Comparison of ENCODE assay signal across 22 cellular contexts in the genomic region with DNA sequence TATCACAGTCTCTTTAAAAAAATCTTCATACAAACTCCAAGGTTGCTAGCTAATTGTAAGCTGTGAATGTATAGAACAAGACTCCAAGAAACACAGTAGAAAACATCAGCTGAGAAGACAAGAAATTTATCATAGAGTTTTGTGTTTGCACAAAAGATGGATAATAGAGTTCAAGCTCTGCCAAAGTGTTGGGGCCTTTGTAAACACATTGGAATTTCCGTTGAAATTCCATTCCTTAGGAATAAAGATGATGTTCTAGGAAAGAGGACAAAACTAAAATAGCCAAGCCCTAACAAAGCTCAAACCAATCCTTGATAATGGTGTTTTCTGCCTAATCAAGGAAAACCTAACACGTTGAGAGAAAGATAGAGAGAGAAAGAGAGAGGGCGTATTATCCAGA. TPM values are rescaled to one million over a fixed set of nuclear protein-coding genes. Genes with fewer than 3 reads are reported as not detected.
"Had no signal": no experiment of that assay in that cellular context is flagged by ENCODE, and none has a peak within 500 bp of the region (broad histone marks: within the 10 kb centered on the region; RNA-seq: fewer than 3 reads in every experiment).

No MANE protein-coding gene starts in this region.

- H3K79me2 ChIP-seq: hepatocyte, parathyroid adenoma had no signal

- H3K27ac ChIP-seq: brain microvascular endothelial cell, epithelial cell of prostate, hepatocyte, neural progenitor cell, parathyroid adenoma had no signal

- H3K27me3 Mint-ChIP-seq: activated CD8-positive, alpha-beta T cell treated with anti-CD3 and anti-CD28 coated beads for 36 hours; activated naive CD4-positive, alpha-beta T cell treated with anti-CD3 and anti-CD28 coated beads, Interleukin-2, amount 50 U/mL, for 24 hours; effector memory CD8-positive, alpha-beta T cell had no signal

- H3K4me3 Mint-ChIP-seq: activated CD8-positive, alpha-beta T cell treated with anti-CD3 and anti-CD28 coated beads for 36 hours; activated naive CD4-positive, alpha-beta T cell treated with anti-CD3 and anti-CD28 coated beads, Interleukin-2, amount 50 U/mL, for 24 hours; effector memory CD8-positive, alpha-beta T cell; naive B cell; neural progenitor cell; stimulated activated memory B cell treated with anti-CD40 and anti-IgM and Interleukin-4, amounts not matched to agents 10 μg/mL and 1 μg/mL and 100 μg/mL, for 72 hours; WTC11 had no signal

- H2AFZ ChIP-seq: hepatocyte, neural progenitor cell, parathyroid adenoma had no signal

- ATAC-seq: activated CD8-positive, alpha-beta T cell treated with anti-CD3 and anti-CD28 coated beads for 36 hours; effector memory CD8-positive, alpha-beta T cell; left lobe of liver; stimulated activated memory B cell treated with anti-CD40 and anti-IgM and Interleukin-4, amounts not matched to agents 10 μg/mL and 1 μg/mL and 100 μg/mL, for 72 hours; WTC11 had no signal

- H3K36me3 Mint-ChIP-seq: neural progenitor cell had no signal

- H3K4me2 ChIP-seq: hepatocyte, neural progenitor cell had no signal

- FAIRE-seq: keratinocyte, urothelium cell line had no signal

- H3K27me3 ChIP-seq: brain microvascular endothelial cell, hepatocyte, neural progenitor cell had no signal

- H3K4me3 ChIP-seq: hepatocyte, neural progenitor cell had no signal

- H3K4me1 Mint-ChIP-seq: activated naive CD4-positive, alpha-beta T cell treated with anti-CD3 and anti-CD28 coated beads, Interleukin-2, amount 50 U/mL, for 24 hours; naive B cell; neural progenitor cell; stimulated activated memory B cell treated with anti-CD40 and anti-IgM and Interleukin-4, amounts not matched to agents 10 μg/mL and 1 μg/mL and 100 μg/mL, for 72 hours; WTC11 had no signal

- H3K9ac ChIP-seq: neural progenitor cell, parathyroid adenoma had no signal

- H3K36me3 ChIP-seq: brain microvascular endothelial cell, neural progenitor cell had no signal

- H3K4me1 ChIP-seq: neural progenitor cell, parathyroid adenoma had no signal

- DNase-seq: activated CD4-positive, alpha-beta T cell treated with anti-CD3 and anti-CD28 coated beads for 48 hours; activated CD8-positive, alpha-beta memory T cell treated with anti-CD3 and anti-CD28 coated beads, Interleukin-2, amount 50 U/mL, for 4 hours; activated CD8-positive, alpha-beta T cell treated with anti-CD3 and anti-CD28 coated beads for 36 hours; activated effector memory CD4-positive, alpha-beta T cell treated with anti-CD3 and anti-CD28 coated beads, Interleukin-2, amount 50 U/mL, for 16 hours; activated T-cell treated with anti-CD3 and anti-CD28 coated beads, Interleukin-2, amount 50 U/mL, for 48 hours; amniotic stem cell; brain microvascular endothelial cell; cerebellar nuclear complex; effector memory CD8-positive, alpha-beta T cell; naive B cell; T-helper 2 cell had no signal

- H3K27ac Mint-ChIP-seq: activated CD8-positive, alpha-beta T cell treated with anti-CD3 and anti-CD28 coated beads for 36 hours; activated naive CD4-positive, alpha-beta T cell treated with anti-CD3 and anti-CD28 coated beads, Interleukin-2, amount 50 U/mL, for 24 hours; effector memory CD8-positive, alpha-beta T cell; neural progenitor cell; stimulated activated memory B cell treated with anti-CD40 and anti-IgM and Interleukin-4, amounts not matched to agents 10 μg/mL and 1 μg/mL and 100 μg/mL, for 72 hours; WTC11 had no signal

RNA-seq across cellular contexts. Expression of gene LRRC63, which starts 20.6 kb away (rescaled TPM):
- total RNA-seq: hepatocyte, WTC11 had no signal
- polyA plus RNA-seq: hepatocyte, keratinocyte had no signal

RNA-seq across cellular contexts. Expression of gene LCP1, which starts 50.3 kb away (rescaled TPM):
- total RNA-seq: lung microvascular endothelial cell had no signal
